Comparison of ENCODE assay signal across 8 cellular contexts in genomic region chr3:108221403-108221802, GRCh38. TPM values are rescaled to one million over a fixed set of nuclear protein-coding genes. Genes with fewer than 3 reads are reported as not detected.
DNase-seq lines count a peak whose midpoint lies in the region; ATAC-seq and TF ChIP-seq lines count a peak whose summit lies in the region.

No MANE protein-coding gene starts in this region.

- H3K9me3 ChIP-seq in BE2C (no peaks in the 10 kb centered on the region), colonic mucosa (no peaks in the 10 kb centered on the region)

- peaks cover 25 to 78% (median 59%) of the 10 kb centered on the region in 4 donors for H3K4me1 Mint-ChIP-seq in naive thymus-derived CD8-positive, alpha-beta T cell

- intact Hi-C loops in colonic mucosa (cut with DNase I), result no loop called here
- intact Hi-C loops in posterior vena cava (cut with DNase I), result no loop called here

- no peaks in the 10 kb centered on the region for H3K9me3 Mint-ChIP-seq in naive thymus-derived CD8-positive, alpha-beta T cell

- H3K4me1 ChIP-seq in BE2C (peaks cover 5% of the 10 kb centered on the region), colonic mucosa (no peaks in the 10 kb centered on the region)

- H3K4me3 ChIP-seq in BE2C (ENCODE audit: low read depth, low read length) (peak overlapping the region; percentile 90), colonic mucosa (peak overlapping the region; percentile 65)

- peaks cover 0 to 8% (median 6%) of the 10 kb centered on the region in 3 donors for H3K36me3 Mint-ChIP-seq in naive thymus-derived CD8-positive, alpha-beta T cell

- H3K36me3 ChIP-seq in BE2C (no peaks in the 10 kb centered on the region), colonic mucosa (no peaks in the 10 kb centered on the region)

- in situ Hi-C loops in KBM-7 (cut with MboI; ENCODE audit: low pct_unique_long_range_greater_than_20kb, low sequenced_read_pairs), result no loop called here

- no peak for ATAC-seq in naive thymus-derived CD8-positive, alpha-beta T cell
- ATAC-seq in GM21723 (IDR thresholded peaks at IDR 0.05; ENCODE audit: unreplicated experiment) (no peak), GM21381 (IDR thresholded peaks at IDR 0.05; ENCODE audit: unreplicated experiment) (no peak)

- H3K4me3 Mint-ChIP-seq in naive thymus-derived CD8-positive, alpha-beta T cell, result peak overlapping the region; percentile 95 to 100 (median 99)

- no peak for DNase-seq in BE2C
- peak; percentile 26 for DNase-seq in KBM-7
- DNase-seq in colonic mucosa, result no peak
- peak in 1 of 10 donors; percentile 28 for DNase-seq in naive thymus-derived CD8-positive, alpha-beta T cell
- no peak for DNase-seq in posterior vena cava (ENCODE audit: low spot score)
- DNase-seq in stimulated activated CD4-positive, alpha-beta T cell treated with anti-CD3 and anti-CD28 coated beads, Interleukin-2, amount 100 ng/mL, for 24 hours, result no peak

- H3K9ac ChIP-seq in colonic mucosa (ENCODE audit: low read depth in 2 of 2, low read length in 2 of 2), result peak overlapping the region; percentile 81 to 96

- POLR2A ChIA-PET in naive thymus-derived CD8-positive, alpha-beta T cell (lab: Charles Lee), result interaction anchor here (0.7 to 4.9 kb wide), 5 partner anchors 15 to 130 kb away, joined by 3 to 62 read pairs (median 3); partner anchors contain the start of gene CD47

- H3K27ac Mint-ChIP-seq in naive thymus-derived CD8-positive, alpha-beta T cell, result peak overlapping the region; percentile 99 to 100 (median 100)

- H3K27me3 ChIP-seq in BE2C (no peaks in the 10 kb centered on the region), colonic mucosa (no peaks in the 10 kb centered on the region)

- no peaks in the 10 kb centered on the region for H3K27me3 Mint-ChIP-seq in naive thymus-derived CD8-positive, alpha-beta T cell

- TF ChIP-seq CTCF in BE2C (IDR thresholded peaks at IDR 0.05; ENCODE audit: low read depth, low read length) (no peak), colonic mucosa (IDR thresholded peaks at IDR 0.05) (no peak)

- peak overlapping the region; percentile 80 for H3K27ac ChIP-seq in colonic mucosa

RNA-seq across cellular contexts. Expression of gene IFT57, which starts 0.8 kb away (rescaled TPM):
- polyA plus RNA-seq in BE2C (2012; ENCODE audit: insufficient read depth, insufficient read length, low read depth), result 32.7 TPM
- total RNA-seq in colonic mucosa (10 to 100 TPM; 42.2 to 67.5 TPM), posterior vena cava (10 to 100 TPM; 33.6 to 53.7 TPM)
- 10 to 100 TPM; 21.5 to 25.2 TPM for total RNA-seq in naive thymus-derived CD8-positive, alpha-beta T cell
- 10 to 100 TPM; 19.0 to 35.6 (median 27.0) TPM for polyA plus RNA-seq in naive thymus-derived CD8-positive, alpha-beta T cell
